In genomic region chr17:42075789-42076188, GRCh38 we compare ENCODE assay signal across 16 cellular contexts. TPM values are rescaled to one million over a fixed set of nuclear protein-coding genes. Genes with fewer than 3 reads are reported as not detected.
A peak's percentile ranks its signal among the peaks of the same experiment; 100 is the strongest.
DNase-seq lines count a peak whose midpoint lies in the region; ATAC-seq and TF ChIP-seq lines count a peak whose summit lies in the region.
"Had no signal": no experiment of that assay in that cellular context is flagged by ENCODE, and none has a peak within 500 bp of the region (broad histone marks: within the 10 kb centered on the region; RNA-seq: fewer than 3 reads in every experiment).

No MANE protein-coding gene starts in this region.

- TF ChIP-seq CTCF in osteoblast (IDR thresholded peaks at IDR 0.05; ENCODE audit: extremely low read depth, low read depth, low read length) = no peak

- no peak overlapping the region for H3K4me3 Mint-ChIP-seq in T-helper 17 cell
- H3K4me3 Mint-ChIP-seq: CD4-positive, alpha-beta memory T cell had no signal

- H2AFZ ChIP-seq in osteoblast (ENCODE audit: low read length) = no peak overlapping the region

- no peaks in the 10 kb centered on the region for H4K20me1 ChIP-seq in osteoblast (ENCODE audit: insufficient read depth, low read length)

- H3K9me3 ChIP-seq in T-helper 17 cell (ENCODE audit: control insufficient read depth, low read length, poor library complexity, severe bottlenecking) (no peaks in the 10 kb centered on the region), osteoblast (ENCODE audit: low read depth, low read length) (no peaks in the 10 kb centered on the region)

- intact Hi-C loops in cardiac septum (cut with DNase I) (no loop called here), sciatic nerve (cut with DNase I) (no loop called here)

- H3K4me2 ChIP-seq in osteoblast (ENCODE audit: insufficient read depth, low read length) = no peak overlapping the region

- ATAC-seq in T-helper 17 cell (no peak), sciatic nerve (no peak)

- H3K27me3 Mint-ChIP-seq in T-helper 17 cell = peaks cover 32% of the 10 kb centered on the region

- H3K27ac ChIP-seq in osteoblast (ENCODE audit: low read depth, low read length) = no peak overlapping the region

- no peaks in the 10 kb centered on the region for H3K4me1 Mint-ChIP-seq in T-helper 17 cell

- no peaks in the 10 kb centered on the region for H3K4me1 ChIP-seq in osteoblast (ENCODE audit: insufficient read depth, low read length)

- peak overlapping the region; percentile 78 for H3K27ac Mint-ChIP-seq in T-helper 17 cell

- H3K4me3 ChIP-seq in H7 (ENCODE audit: insufficient read depth, low read depth, low read length) (no peak overlapping the region), osteoblast (ENCODE audit: insufficient read depth, low read length) (no peak overlapping the region)

- H3K36me3 ChIP-seq in H7 (replicated peaks; ENCODE audit: control insufficient read depth, insufficient read depth, low read length) (no peaks in the 10 kb centered on the region), osteoblast (ENCODE audit: insufficient read depth, low read length) (no peaks in the 10 kb centered on the region)

- no peaks in the 10 kb centered on the region for H3K79me2 ChIP-seq in osteoblast (ENCODE audit: insufficient read depth, low read length)

- DNase-seq in H7 = peak; percentile 50
- DNase-seq in T-helper 17 cell = no peak
- DNase-seq in osteoblast (ENCODE audit: insufficient read length, low spot score, missing footprints) = peak; percentile 63
- no peak for DNase-seq in DMS114 treated with DMSO at 0.1 percent for 48 hours (lab: John Stamatoyannopoulos, UW; ENCODE audit: unreplicated experiment)
- DNase-seq in cardiac septum (ENCODE audit: low spot score) = no peak
- no peak for DNase-seq in sciatic nerve (ENCODE audit: low spot score)
- DNase-seq: C1 segment of cervical spinal cord; Calu3; CD4-positive, alpha-beta memory T cell; COR-L47; DMS153; DND-41; GOT3; HCEC 1CT had no signal

- H3K36me3 Mint-ChIP-seq in T-helper 17 cell (ENCODE audit: low read depth) = no peaks in the 10 kb centered on the region
- H3K36me3 Mint-ChIP-seq: CD4-positive, alpha-beta memory T cell had no signal

- peaks cover 13% of the 10 kb centered on the region for H3K27me3 ChIP-seq in H7 (ENCODE audit: control insufficient read depth, insufficient read depth, low read length)
- peaks cover 31% of the 10 kb centered on the region for H3K27me3 ChIP-seq in osteoblast (ENCODE audit: insufficient read depth, low read length)

RNA-seq across cellular contexts. Expression of gene ZNF385C, which starts 22.5 kb away (rescaled TPM):
- total RNA-seq in H7 (2014; rRNA removed; shearing (Covaris generic)) = 2.7 and 3.8 TPM in 2 replicates
- total RNA-seq in T-helper 17 cell = under 1 TPM; 0.16 to 0.20 TPM
- total RNA-seq in osteoblast = not detected in 2 replicates
- 0.13 TPM for total RNA-seq in cardiac septum
- 3.0 TPM for total RNA-seq in sciatic nerve
- total RNA-seq: A172 had no signal

RNA-seq across cellular contexts. Expression of gene C17orf113, which starts 25.4 kb away (rescaled TPM):
- total RNA-seq in H7 (2014; rRNA removed; shearing (Covaris generic)) = 1.0 and 1.1 TPM in 2 replicates
- total RNA-seq in T-helper 17 cell (under 1 TPM; 0.65 to 0.85 TPM), osteoblast (under 0.01 and 0.29 TPM in 2 replicates), cardiac septum (0.43 TPM), sciatic nerve (2.9 TPM)
- total RNA-seq: A172 had no signal

RNA-seq across cellular contexts. Expression of gene DHX58, which starts 36.7 kb away (rescaled TPM):
- 1.2 and 5.6 TPM in 2 replicates for total RNA-seq in H7 (2014; rRNA removed; shearing (Covaris generic))
- total RNA-seq in T-helper 17 cell (10 to 100 TPM; 16.9 to 24.0 TPM), osteoblast (18.5 and 23.0 TPM in 2 replicates), cardiac septum (4.5 TPM), sciatic nerve (24.8 TPM)

RNA-seq across cellular contexts. Expression of gene KAT2A, which starts 45.4 kb away (rescaled TPM):
- total RNA-seq in H7 (2014; rRNA removed; shearing (Covaris generic)) = 24.8 and 26.0 TPM in 2 replicates
- total RNA-seq in T-helper 17 cell (10 to 100 TPM; 33.3 to 35.5 TPM), osteoblast (8.3 and 9.0 TPM in 2 replicates), cardiac septum (17.3 TPM), sciatic nerve (58.0 TPM)

RNA-seq across cellular contexts. Expression of gene HSPB9, which starts 46.8 kb away (rescaled TPM):
- 0.10 and 0.22 TPM in 2 replicates for total RNA-seq in H7 (2014; rRNA removed; shearing (Covaris generic))
- total RNA-seq in T-helper 17 cell = not detected
- total RNA-seq in osteoblast = not detected in 2 replicates
- total RNA-seq in cardiac septum = not detected
- total RNA-seq in sciatic nerve = not detected
- total RNA-seq: A172; A673; CD4-positive, alpha-beta memory T cell had no signal

Comparison
In these comparisons a context has a peak if more than half of its experiments do, and no peak if none do; other contexts are left out.
1. DNase-seq: peak in H7 (single experiment) and osteoblast (single experiment); none in T-helper 17 cell (0 of 3), DMS114 treated with DMSO at 0.1 percent for 48 hours (single experiment), cardiac septum (single experiment) and sciatic nerve (single experiment).